8 cellular contexts compared by ENCODE assay signal in the genomic region with DNA sequence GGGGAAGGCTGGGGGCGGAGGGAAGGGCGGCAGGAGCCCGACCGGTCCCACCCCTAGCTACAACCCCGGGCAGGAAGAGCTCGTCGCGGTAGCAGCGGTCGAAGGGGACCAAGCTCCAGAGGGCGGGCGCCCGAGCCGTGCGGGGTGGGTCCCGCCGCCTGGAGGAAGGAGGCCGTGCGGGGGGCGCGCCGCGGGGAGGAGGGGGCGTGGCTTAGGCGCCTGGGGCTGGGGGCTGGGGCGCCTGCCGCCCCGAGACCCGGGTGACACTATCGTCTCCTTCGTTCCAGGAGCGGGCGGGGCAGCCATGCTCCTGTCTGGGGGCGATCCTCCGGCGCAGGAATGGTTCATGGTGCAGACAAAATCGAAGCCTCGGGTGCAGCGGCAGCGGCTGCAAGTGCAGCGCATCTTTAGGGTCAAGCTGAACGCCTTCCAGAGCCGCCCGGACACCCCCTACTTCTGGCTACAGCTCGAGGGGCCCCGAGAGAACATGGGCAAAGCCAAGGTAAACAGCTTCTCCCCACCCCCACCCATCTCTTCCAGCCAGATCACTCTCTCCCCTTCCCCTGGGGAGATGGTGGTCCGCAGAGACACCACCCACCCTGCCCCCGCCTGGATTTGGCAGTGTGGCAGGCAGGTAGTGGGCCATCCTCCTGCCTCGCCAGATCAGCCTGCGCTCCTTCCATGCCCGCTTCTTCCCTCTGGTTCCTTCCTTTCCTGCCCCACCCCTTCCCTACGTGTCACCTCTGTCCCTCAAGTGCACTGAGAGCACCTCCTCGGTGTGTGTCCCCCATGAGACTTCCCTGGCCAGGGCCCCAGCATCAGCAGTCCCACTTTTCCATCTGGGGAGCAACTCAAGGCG. TPM values are rescaled to one million over a fixed set of nuclear protein-coding genes. Genes with fewer than 3 reads are reported as not detected.
A peak's percentile ranks its signal among the peaks of the same experiment; 100 is the strongest.
DNase-seq lines count a peak whose midpoint lies in the region; ATAC-seq and TF ChIP-seq lines count a peak whose summit lies in the region.

A gene (plus strand): TSS at position 61 of the 859 bp plus-strand sequence. CDS start 244 bp downstream, at position 305.

- H3K9ac ChIP-seq in HUES64 (ENCODE audit: low read depth, low read length): peak within 1 kb of the TSS; percentile 51

- H3K36me3 ChIP-seq in HUES64 (ENCODE audit: insufficient read depth, low read length) (no peaks in the 10 kb centered on the region), mucosa of descending colon (ENCODE audit: low read depth) (no peaks in the 10 kb centered on the region), thoracic aorta (no peaks in the 10 kb centered on the region)

- peak; percentile 80 for ATAC-seq in mucosa of descending colon
- peak; percentile 5 for ATAC-seq in thoracic aorta (ENCODE audit: insufficient number of reproducible peaks, low FRiP score, low read depth)
- no peak for ATAC-seq in HG03457 (IDR thresholded peaks at IDR 0.05; ENCODE audit: unreplicated experiment)

- 3% methylated on average over 54 of the region's 54 CpGs for WGBS in HUES64

- H3K4me3 ChIP-seq in AG10803 (ENCODE audit: low read length) (peak within 1 kb of the TSS; percentile 63), HUES64 (ENCODE audit: low read length) (peak within 1 kb of the TSS; percentile 71), mucosa of descending colon (peak within 1 kb of the TSS; percentile 36), thoracic aorta (peak within 1 kb of the TSS; percentile 91)

- DNase-seq in AG10803 (ENCODE audit: low read depth): no peak
- DNase-seq in activated T-cell treated with anti-CD3 and anti-CD28 coated beads for 24 hours (ENCODE audit: low read depth): peak; percentile 2
- DNase-seq in epithelial cell of prostate (ENCODE audit: low read depth, low spot score): no peak
- peak; percentile 62 to 76 (median 75) for DNase-seq in mucosa of descending colon
- no peak for DNase-seq in thoracic aorta (ENCODE audit: low spot score)
- no peak for DNase-seq in NCI-H128 (lab: John Stamatoyannopoulos, UW; ENCODE audit: unreplicated experiment)

- peaks cover 25% of the 10 kb centered on the region for H3K4me1 ChIP-seq in HUES64 (ENCODE audit: insufficient read depth, low read length)
- peaks cover 18% of the 10 kb centered on the region for H3K4me1 ChIP-seq in mucosa of descending colon (ENCODE audit: low read depth)
- H3K4me1 ChIP-seq in thoracic aorta (ENCODE audit: control insufficient read depth in 1 of 2, low read depth in 2 of 2): peaks cover 13 to 32% of the 10 kb centered on the region in 2 donors

- H3K9me3 ChIP-seq in HUES64 (ENCODE audit: insufficient read depth, low read depth, low read length) (no peaks in the 10 kb centered on the region), mucosa of descending colon (no peaks in the 10 kb centered on the region), thoracic aorta (no peaks in the 10 kb centered on the region)

- H3K27me3 ChIP-seq in HUES64 (ENCODE audit: insufficient read depth, low read length): peaks cover 7% of the 10 kb centered on the region; the same call in 1 of the 2 replicates
- no peaks in the 10 kb centered on the region for H3K27me3 ChIP-seq in thoracic aorta (replicated peaks; ENCODE audit: insufficient read depth)

- intact Hi-C loops in mucosa of descending colon (cut with DNase I, micrococcal nuclease): no loop called here

- H3K27ac ChIP-seq in HUES64 (ENCODE audit: low read depth, low read length) (peak within 1 kb of the TSS; percentile 46; the same call in 1 of the 2 replicates), epithelial cell of prostate (peak within 1 kb of the TSS; percentile 97), thoracic aorta (peak within 1 kb of the TSS in 1 of 2 donors; percentile 51)

- no peak for TF ChIP-seq CTCF in AG10803 (conservative IDR thresholded peaks at IDR 0.05; ENCODE audit: low read length)
- TF ChIP-seq CTCF in mucosa of descending colon (IDR thresholded peaks at IDR 0.05): no peak
- no peak for TF ChIP-seq CTCF in thoracic aorta (IDR thresholded peaks at IDR 0.05)

RNA-seq across cellular contexts. Expression of the gene that starts here (rescaled TPM):
- 10.5 TPM for polyA plus RNA-seq in HUES64 (2013, experiment 1 of 2)
- 13.0 TPM for polyA plus RNA-seq in HUES64 (2013, experiment 2 of 2)
- total RNA-seq in mucosa of descending colon: 10 to 100 TPM; 12.1 to 15.8 (median 13.4) TPM
- total RNA-seq in thoracic aorta: 10 to 100 TPM in 1 of 2 donors, 1 to 10 TPM in 1; 9.5 to 11.6 TPM

Comparison
In these comparisons a context has a peak if more than half of its experiments do, and no peak if none do; other contexts are left out.
1. DNase-seq: peak in activated T-cell treated with anti-CD3 and anti-CD28 coated beads for 24 hours (single experiment) and mucosa of descending colon (3 of 3); none in AG10803 (single experiment), epithelial cell of prostate (single experiment), thoracic aorta (single experiment) and NCI-H128 (single experiment).
2. H3K4me3 ChIP-seq: peak in every context shown above with its lines; median percentile 91 in thoracic aorta; 71 in HUES64; 63 in AG10803; 36 in mucosa of descending colon.